Comparison of ENCODE assay signal across 8 cellular contexts in the genomic region with DNA sequence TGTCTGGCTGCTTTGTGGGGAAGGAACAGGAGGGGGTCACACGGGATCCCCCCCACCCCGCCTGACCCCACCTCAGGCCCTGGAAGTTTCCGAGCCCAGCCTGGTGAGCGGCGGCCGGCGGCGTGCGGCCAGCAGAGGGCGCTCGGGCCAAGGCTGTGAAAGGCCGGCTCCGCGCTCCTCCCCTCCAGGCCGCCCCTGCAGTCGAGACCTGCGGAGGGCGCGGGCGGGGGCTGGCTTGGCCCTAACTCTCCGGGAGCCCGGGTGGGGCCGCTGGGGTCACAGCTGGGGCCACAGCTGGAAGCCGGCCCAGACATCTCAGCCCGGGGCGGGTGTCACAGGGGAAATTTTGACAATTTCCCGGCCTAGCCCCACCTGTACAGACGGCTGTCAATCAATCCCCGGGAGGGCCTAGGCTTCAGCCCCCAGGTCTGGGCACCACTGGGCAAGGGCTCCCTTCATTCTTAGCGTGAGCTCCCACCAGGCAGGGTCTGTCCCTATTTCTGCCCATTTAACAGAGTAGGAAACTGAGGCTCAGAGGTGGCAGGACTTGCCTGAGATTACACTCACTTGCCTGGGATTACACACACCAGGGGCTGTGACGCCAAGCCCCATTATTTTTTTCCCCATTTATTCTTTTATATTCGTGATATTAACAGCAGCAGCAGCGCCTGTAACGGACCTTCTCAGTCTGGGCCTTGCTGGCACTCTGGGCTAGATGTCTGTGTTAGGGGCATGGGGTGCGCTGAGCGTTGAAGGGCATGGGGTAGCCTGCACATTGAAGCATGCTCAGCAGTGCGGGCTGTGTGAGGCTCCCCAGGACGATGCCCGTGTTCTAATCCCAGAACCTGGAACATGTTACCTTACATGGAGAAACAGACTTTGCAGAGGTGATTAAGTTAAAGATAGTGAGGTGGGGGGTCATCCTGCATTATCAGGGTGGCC. TPM values are rescaled to one million over a fixed set of nuclear protein-coding genes. Genes with fewer than 3 reads are reported as not detected.
DNase-seq lines count a peak whose midpoint lies in the region; ATAC-seq and TF ChIP-seq lines count a peak whose summit lies in the region.

No MANE protein-coding gene starts in this region.

- no peaks in the 10 kb centered on the region for H3K36me3 ChIP-seq in HUES48 (ENCODE audit: control insufficient read depth, insufficient read depth, low read length)

- H3K27ac ChIP-seq in HUES48 (ENCODE audit: low read depth, low read length) = no peak overlapping the region

- no peaks in the 10 kb centered on the region for H3K9me3 ChIP-seq in HUES48 (ENCODE audit: control insufficient read depth, insufficient read depth, low read length)

- H3K4me1 ChIP-seq in HUES48 (ENCODE audit: control insufficient read depth, insufficient read depth, low read length) = no peaks in the 10 kb centered on the region; the same call in 1 of the 2 replicates

- no peaks in the 10 kb centered on the region for H3K9me3 Mint-ChIP-seq in activated naive CD4-positive, alpha-beta T cell treated with anti-CD3 and anti-CD28 coated beads, Interleukin-2, amount 50 U/mL, for 72 hours

- ATAC-seq in activated naive CD4-positive, alpha-beta T cell treated with anti-CD3 and anti-CD28 coated beads, Interleukin-2, amount 50 U/mL, for 72 hours = peak; percentile 84

- H3K27ac Mint-ChIP-seq in activated naive CD4-positive, alpha-beta T cell treated with anti-CD3 and anti-CD28 coated beads, Interleukin-2, amount 50 U/mL, for 72 hours = no peak overlapping the region

- intact Hi-C loops in cardiac septum (cut with DNase I) = loop anchor here (1.0 to 2.0 kb wide), 2 partner anchors 582 to 614 kb away; no protein-coding TSS in a partner anchor

- peak; percentile 78 for TF ChIP-seq CTCF in retinal pigment epithelial cell (conservative IDR thresholded peaks at IDR 0.05; ENCODE audit: low read depth, low read length)

- peak; percentile 27 to 45 for DNase-seq in NCI-H2081 (lab: John Stamatoyannopoulos, UW)
- no peak for DNase-seq in NCI-H2081 treated with DMSO at 0.1 percent for 48 hours (lab: John Stamatoyannopoulos, UW)
- peak; percentile 26 for DNase-seq in SKM-1 treated with dmso at 0.1 percent for 144 hours (lab: John Stamatoyannopoulos, UW; ENCODE audit: unreplicated experiment)
- DNase-seq in activated naive CD4-positive, alpha-beta T cell treated with anti-CD3 and anti-CD28 coated beads, Interleukin-2, amount 50 U/mL, for 72 hours (ENCODE audit: low spot score in 2 of 2) = peak; percentile 69 to 85
- peak; percentile 88 for DNase-seq in cardiac septum (ENCODE audit: low spot score)
- DNase-seq in retinal pigment epithelial cell (ENCODE audit: low read depth) = no peak
- DNase-seq in cerebellar nuclear complex (lab: John Stamatoyannopoulos, UW) = no peak

- no peak overlapping the region for H3K9ac ChIP-seq in HUES48 (ENCODE audit: low read depth, low read length)

- H3K4me3 ChIP-seq in HUES48 (ENCODE audit: low read depth, low read length) (peak overlapping the region; percentile 37; the same call in 1 of the 2 replicates), retinal pigment epithelial cell (ENCODE audit: low read length) (no peak overlapping the region)

- H3K36me3 Mint-ChIP-seq in activated naive CD4-positive, alpha-beta T cell treated with anti-CD3 and anti-CD28 coated beads, Interleukin-2, amount 50 U/mL, for 72 hours = no peaks in the 10 kb centered on the region

- H3K27me3 ChIP-seq in HUES48 (ENCODE audit: control insufficient read depth, insufficient read depth, low read length) = no peaks in the 10 kb centered on the region

RNA-seq across cellular contexts. Expression of gene ZBP1, which starts 23.0 kb away (rescaled TPM):
- total RNA-seq in activated naive CD4-positive, alpha-beta T cell treated with anti-CD3 and anti-CD28 coated beads, Interleukin-2, amount 50 U/mL, for 72 hours = 1 to 10 TPM in 1 of 2 donors, under 1 TPM in 1; 0.16 to 1.1 TPM
- 0.43 TPM for total RNA-seq in cardiac septum

RNA-seq across cellular contexts. Expression of gene PCK1, which starts 36.4 kb away (rescaled TPM):
- not detected for total RNA-seq in activated naive CD4-positive, alpha-beta T cell treated with anti-CD3 and anti-CD28 coated beads, Interleukin-2, amount 50 U/mL, for 72 hours
- total RNA-seq in cardiac septum = 0.48 TPM

Comparison
In these comparisons a context has a peak if more than half of its experiments do, and no peak if none do; other contexts are left out.
1. DNase-seq: peak in NCI-H2081 (2 of 2), SKM-1 treated with dmso at 0.1 percent for 144 hours (single experiment), activated naive CD4-positive, alpha-beta T cell treated with anti-CD3 and anti-CD28 coated beads, Interleukin-2, amount 50 U/mL, for 72 hours (2 of 2) and cardiac septum (single experiment); none in NCI-H2081 treated with DMSO at 0.1 percent for 48 hours (single experiment), retinal pigment epithelial cell (single experiment) and cerebellar nuclear complex (0 of 2).